In the genomic region with DNA sequence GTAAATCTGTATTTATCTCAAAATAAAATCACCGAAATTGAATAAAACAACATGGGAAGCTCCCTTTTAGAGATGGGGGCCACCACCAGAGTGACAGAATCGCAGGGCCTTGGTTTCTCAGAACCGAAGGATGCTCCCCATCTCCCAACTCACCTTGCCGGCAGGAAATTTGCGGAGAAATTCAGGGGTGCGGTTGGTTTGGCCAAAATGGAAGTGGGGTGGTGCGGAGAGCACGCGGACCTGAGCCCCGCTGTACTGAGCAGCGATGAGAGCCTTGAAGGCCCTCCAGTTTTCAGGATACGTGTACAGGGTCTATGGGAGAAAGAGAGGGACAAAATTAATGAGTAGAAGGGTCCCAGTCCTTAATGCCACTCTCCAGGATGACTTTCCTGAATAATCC, we compare ENCODE assay signal across 1 cellular context.
TF ChIP-seq lines count a peak whose summit lies in the region.

No MANE protein-coding gene starts in this region.

TF ChIP-seq in IMR-90, 13 proteins besides CTCF, POLR2A, EP300 and RAD21:
- TF ChIP-seq MXI1 (IDR thresholded peaks at IDR 0.05; ENCODE audit: borderline replicate concordance, low read depth, low read length) (no peak), FOS (IDR thresholded peaks at IDR 0.05; ENCODE audit: low read depth, low read length) (no peak), MAZ (IDR thresholded peaks at IDR 0.05; ENCODE audit: borderline replicate concordance, low read depth, low read length) (no peak), MAFK (IDR thresholded peaks at IDR 0.05; ENCODE audit: low read depth, low read length) (no peak), NFE2L2 (IDR thresholded peaks at IDR 0.05; ENCODE audit: low read depth, low read length) (no peak), RFX5 (IDR thresholded peaks at IDR 0.05; ENCODE audit: low read depth, low read length) (no peak), CEBPB (IDR thresholded peaks at IDR 0.05; ENCODE audit: low read depth, low read length) (no peak), SMC3 (IDR thresholded peaks at IDR 0.05; ENCODE audit: low read depth, low read length) (no peak), USF2 (IDR thresholded peaks at IDR 0.05; ENCODE audit: low read depth, low read length) (no peak), ELK1 (IDR thresholded peaks at IDR 0.05; ENCODE audit: borderline replicate concordance, low read depth, low read length) (no peak), BHLHE40 (IDR thresholded peaks at IDR 0.05; ENCODE audit: low read depth, low read length) (no peak), CHD1 (IDR thresholded peaks at IDR 0.05; ENCODE audit: low read depth, low read length) (no peak), RCOR1 (IDR thresholded peaks at IDR 0.05; ENCODE audit: insufficient replicate concordance, low read length) (no peak)
